ENCODE assay signal across 1 cellular context in the genomic region with DNA sequence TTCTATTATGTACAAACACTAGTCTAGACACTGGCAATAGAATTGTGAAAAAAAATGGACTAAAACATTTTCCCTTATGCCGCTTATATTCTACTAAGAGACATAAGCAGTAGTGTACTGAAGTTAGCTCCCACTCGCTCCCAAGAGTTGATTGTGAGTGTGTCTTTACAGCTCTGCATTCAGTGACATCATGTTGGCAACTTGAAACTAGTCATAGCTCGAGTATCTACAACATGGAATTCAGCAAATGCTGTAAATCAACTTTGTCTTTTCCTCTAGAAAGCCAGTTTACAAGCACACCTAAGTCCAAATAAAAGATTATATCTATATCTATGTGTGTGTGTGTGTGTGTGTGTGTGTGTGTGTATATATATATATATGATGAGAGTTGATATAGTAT.
TF ChIP-seq lines count a peak whose summit lies in the region.

No MANE protein-coding gene starts in this region.

TF ChIP-seq in GM23338, 12 proteins besides CTCF, POLR2A, EP300 and RAD21 (continued from another document):
- TF ChIP-seq, protein P1, sequence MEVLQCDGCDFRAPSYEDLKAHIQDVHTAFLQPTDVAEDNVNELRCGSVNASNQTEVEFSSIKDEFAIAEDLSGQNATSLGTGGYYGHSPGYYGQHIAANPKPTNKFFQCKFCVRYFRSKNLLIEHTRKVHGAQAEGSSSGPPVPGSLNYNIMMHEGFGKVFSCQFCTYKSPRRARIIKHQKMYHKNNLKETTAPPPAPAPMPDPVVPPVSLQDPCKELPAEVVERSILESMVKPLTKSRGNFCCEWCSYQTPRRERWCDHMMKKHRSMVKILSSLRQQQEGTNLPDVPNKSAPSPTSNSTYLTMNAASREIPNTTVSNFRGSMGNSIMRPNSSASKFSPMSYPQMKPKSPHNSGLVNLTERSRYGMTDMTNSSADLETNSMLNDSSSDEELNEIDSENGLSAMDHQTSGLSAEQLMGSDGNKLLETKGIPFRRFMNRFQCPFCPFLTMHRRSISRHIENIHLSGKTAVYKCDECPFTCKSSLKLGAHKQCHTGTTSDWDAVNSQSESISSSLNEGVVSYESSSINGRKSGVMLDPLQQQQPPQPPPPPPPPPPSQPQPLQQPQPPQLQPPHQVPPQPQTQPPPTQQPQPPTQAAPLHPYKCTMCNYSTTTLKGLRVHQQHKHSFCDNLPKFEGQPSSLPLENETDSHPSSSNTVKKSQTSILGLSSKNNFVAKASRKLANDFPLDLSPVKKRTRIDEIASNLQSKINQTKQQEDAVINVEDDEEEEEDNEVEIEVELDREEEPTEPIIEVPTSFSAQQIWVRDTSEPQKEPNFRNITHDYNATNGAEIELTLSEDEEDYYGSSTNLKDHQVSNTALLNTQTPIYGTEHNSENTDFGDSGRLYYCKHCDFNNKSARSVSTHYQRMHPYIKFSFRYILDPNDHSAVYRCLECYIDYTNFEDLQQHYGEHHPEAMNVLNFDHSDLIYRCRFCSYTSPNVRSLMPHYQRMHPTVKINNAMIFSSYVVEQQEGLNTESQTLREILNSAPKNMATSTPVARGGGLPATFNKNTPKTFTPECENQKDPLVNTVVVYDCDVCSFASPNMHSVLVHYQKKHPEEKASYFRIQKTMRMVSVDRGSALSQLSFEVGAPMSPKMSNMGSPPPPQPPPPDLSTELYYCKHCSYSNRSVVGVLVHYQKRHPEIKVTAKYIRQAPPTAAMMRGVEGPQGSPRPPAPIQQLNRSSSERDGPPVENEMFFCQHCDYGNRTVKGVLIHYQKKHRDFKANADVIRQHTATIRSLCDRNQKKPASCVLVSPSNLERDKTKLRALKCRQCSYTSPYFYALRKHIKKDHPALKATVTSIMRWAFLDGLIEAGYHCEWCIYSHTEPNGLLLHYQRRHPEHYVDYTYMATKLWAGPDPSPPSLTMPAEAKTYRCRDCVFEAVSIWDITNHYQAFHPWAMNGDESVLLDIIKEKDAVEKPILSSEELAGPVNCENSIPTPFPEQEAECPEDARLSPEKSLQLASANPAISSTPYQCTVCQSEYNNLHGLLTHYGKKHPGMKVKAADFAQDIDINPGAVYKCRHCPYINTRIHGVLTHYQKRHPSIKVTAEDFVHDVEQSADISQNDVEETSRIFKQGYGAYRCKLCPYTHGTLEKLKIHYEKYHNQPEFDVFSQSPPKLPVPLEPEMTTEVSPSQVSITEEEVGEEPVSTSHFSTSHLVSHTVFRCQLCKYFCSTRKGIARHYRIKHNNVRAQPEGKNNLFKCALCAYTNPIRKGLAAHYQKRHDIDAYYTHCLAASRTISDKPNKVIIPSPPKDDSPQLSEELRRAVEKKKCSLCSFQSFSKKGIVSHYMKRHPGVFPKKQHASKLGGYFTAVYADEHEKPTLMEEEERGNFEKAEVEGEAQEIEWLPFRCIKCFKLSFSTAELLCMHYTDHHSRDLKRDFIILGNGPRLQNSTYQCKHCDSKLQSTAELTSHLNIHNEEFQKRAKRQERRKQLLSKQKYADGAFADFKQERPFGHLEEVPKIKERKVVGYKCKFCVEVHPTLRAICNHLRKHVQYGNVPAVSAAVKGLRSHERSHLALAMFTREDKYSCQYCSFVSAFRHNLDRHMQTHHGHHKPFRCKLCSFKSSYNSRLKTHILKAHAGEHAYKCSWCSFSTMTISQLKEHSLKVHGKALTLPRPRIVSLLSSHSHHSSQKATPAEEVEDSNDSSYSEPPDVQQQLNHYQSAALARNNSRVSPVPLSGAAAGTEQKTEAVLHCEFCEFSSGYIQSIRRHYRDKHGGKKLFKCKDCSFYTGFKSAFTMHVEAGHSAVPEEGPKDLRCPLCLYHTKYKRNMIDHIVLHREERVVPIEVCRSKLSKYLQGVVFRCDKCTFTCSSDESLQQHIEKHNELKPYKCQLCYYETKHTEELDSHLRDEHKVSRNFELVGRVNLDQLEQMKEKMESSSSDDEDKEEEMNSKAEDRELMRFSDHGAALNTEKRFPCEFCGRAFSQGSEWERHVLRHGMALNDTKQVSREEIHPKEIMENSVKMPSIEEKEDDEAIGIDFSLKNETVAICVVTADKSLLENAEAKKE (CRISPR knock-in tag; IDR thresholded peaks at IDR 0.05): no peak
- TF ChIP-seq STAT1 (IDR thresholded peaks at IDR 0.05; ENCODE audit: unreplicated experiment) (no peak), CREB1 (CRISPR knock-in tag; IDR thresholded peaks at IDR 0.05; ENCODE audit: low read depth) (no peak), EZH2 (IDR thresholded peaks at IDR 0.05; ENCODE audit: low read depth, unreplicated experiment) (no peak), EZH2phosphoT487 (IDR thresholded peaks at IDR 0.05; ENCODE audit: unreplicated experiment) (no peak), JUNB (IDR thresholded peaks at IDR 0.05; ENCODE audit: unreplicated experiment) (no peak), ZNF331 (CRISPR knock-in tag; IDR thresholded peaks at IDR 0.05; ENCODE audit: low read depth) (no peak), ZNF114 (CRISPR knock-in tag; IDR thresholded peaks at IDR 0.05) (no peak), NANOG (IDR thresholded peaks at IDR 0.05; ENCODE audit: borderline replicate concordance) (no peak)
- TF ChIP-seq, protein P2, sequence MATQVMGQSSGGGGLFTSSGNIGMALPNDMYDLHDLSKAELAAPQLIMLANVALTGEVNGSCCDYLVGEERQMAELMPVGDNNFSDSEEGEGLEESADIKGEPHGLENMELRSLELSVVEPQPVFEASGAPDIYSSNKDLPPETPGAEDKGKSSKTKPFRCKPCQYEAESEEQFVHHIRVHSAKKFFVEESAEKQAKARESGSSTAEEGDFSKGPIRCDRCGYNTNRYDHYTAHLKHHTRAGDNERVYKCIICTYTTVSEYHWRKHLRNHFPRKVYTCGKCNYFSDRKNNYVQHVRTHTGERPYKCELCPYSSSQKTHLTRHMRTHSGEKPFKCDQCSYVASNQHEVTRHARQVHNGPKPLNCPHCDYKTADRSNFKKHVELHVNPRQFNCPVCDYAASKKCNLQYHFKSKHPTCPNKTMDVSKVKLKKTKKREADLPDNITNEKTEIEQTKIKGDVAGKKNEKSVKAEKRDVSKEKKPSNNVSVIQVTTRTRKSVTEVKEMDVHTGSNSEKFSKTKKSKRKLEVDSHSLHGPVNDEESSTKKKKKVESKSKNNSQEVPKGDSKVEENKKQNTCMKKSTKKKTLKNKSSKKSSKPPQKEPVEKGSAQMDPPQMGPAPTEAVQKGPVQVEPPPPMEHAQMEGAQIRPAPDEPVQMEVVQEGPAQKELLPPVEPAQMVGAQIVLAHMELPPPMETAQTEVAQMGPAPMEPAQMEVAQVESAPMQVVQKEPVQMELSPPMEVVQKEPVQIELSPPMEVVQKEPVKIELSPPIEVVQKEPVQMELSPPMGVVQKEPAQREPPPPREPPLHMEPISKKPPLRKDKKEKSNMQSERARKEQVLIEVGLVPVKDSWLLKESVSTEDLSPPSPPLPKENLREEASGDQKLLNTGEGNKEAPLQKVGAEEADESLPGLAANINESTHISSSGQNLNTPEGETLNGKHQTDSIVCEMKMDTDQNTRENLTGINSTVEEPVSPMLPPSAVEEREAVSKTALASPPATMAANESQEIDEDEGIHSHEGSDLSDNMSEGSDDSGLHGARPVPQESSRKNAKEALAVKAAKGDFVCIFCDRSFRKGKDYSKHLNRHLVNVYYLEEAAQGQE (IDR thresholded peaks at IDR 0.05; ENCODE audit: unreplicated experiment): no peak
- TF ChIP-seq, protein P3, sequence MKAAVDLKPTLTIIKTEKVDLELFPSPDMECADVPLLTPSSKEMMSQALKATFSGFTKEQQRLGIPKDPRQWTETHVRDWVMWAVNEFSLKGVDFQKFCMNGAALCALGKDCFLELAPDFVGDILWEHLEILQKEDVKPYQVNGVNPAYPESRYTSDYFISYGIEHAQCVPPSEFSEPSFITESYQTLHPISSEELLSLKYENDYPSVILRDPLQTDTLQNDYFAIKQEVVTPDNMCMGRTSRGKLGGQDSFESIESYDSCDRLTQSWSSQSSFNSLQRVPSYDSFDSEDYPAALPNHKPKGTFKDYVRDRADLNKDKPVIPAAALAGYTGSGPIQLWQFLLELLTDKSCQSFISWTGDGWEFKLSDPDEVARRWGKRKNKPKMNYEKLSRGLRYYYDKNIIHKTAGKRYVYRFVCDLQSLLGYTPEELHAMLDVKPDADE (IDR thresholded peaks at IDR 0.05): no peak
TF ChIP-seq in GM23338: peak in this region for 0.
